In genomic region chr1:17304155-17304826, GRCh38 we compare ENCODE assay signal across 15 cellular contexts.
DNase-seq lines count a peak whose midpoint lies in the region; TF ChIP-seq lines count a peak whose summit lies in the region.
"Had no signal": no experiment of that assay in that cellular context is flagged by ENCODE, and none has a peak within 500 bp of the region (broad histone marks: within the 10 kb centered on the region; RNA-seq: fewer than 3 reads in every experiment).

No MANE protein-coding gene starts in this region.

- intact Hi-C loops in head of caudate nucleus (cut with DNase I), result no loop called here

- CTCF ChIA-PET in RWPE1 (lab: Yijun Ruan, JAX), result interaction anchor here (0.6 kb wide), 1 partner anchor 167 kb away, joined by 3 read pairs; no protein-coding TSS in a partner anchor

- DNase-seq in KG1 (lab: John Stamatoyannopoulos, UW) (peak; percentile 64), RWPE1 (ENCODE audit: low spot score) (peak; percentile 56), foreskin fibroblast (peak; percentile 3 to 12), caudate nucleus (lab: John Stamatoyannopoulos, UW) (no peak), head of caudate nucleus (no peak), iPS-NIHi11 (ENCODE audit: low spot score) (no peak), COLO668 (lab: John Stamatoyannopoulos, UW; ENCODE audit: unreplicated experiment) (no peak)
- DNase-seq: activated CD4-positive, alpha-beta memory T cell treated with anti-CD3 and anti-CD28 coated beads, Interleukin-2, amount 10 ng/mL, durations not matched to agents 7 days and 5 days; effector CD8-positive, alpha-beta T cell; gastrocnemius medialis; Karpas-422; NCI-H2107; posterior cingulate gyrus; T1000 had no signal

- POLR2A ChIA-PET in RWPE1 (lab: Yijun Ruan, JAX; ENCODE audit: low non-redundant PET), result no interaction called here

- H3K4me2 ChIP-seq in BLaER1, result peak overlapping the region; percentile 50

- H3K36me3 ChIP-seq in BLaER1, result no peaks in the 10 kb centered on the region
- H3K36me3 ChIP-seq: gastrocnemius medialis had no signal

- H3K4me1 ChIP-seq in BLaER1, result peaks cover 20% of the 10 kb centered on the region
- H3K4me1 ChIP-seq: gastrocnemius medialis had no signal

- H3K9me3 ChIP-seq in BLaER1, result peaks cover 29% of the 10 kb centered on the region
- H3K9me3 ChIP-seq: gastrocnemius medialis had no signal

- H3K27ac ChIP-seq in BLaER1, result no peak overlapping the region
- peak overlapping the region; percentile 93 for H3K27ac ChIP-seq in RWPE1
- no peak overlapping the region for H3K27ac ChIP-seq in caudate nucleus (ENCODE audit: low read depth, low read length)
- H3K27ac ChIP-seq: gastrocnemius medialis had no signal

- no peaks in the 10 kb centered on the region for H4K20me1 ChIP-seq in BLaER1

- TF ChIP-seq CTCF in RWPE1 (conservative IDR thresholded peaks at IDR 0.05; ENCODE audit: low read depth), result no peak
- no peak for TF ChIP-seq CTCF in foreskin fibroblast (IDR thresholded peaks at IDR 0.05; ENCODE audit: low read depth, low read length)

- H3K4me3 ChIP-seq in BLaER1, result no peak overlapping the region
- H3K4me3 ChIP-seq in foreskin fibroblast (ENCODE audit: low read depth in 1 of 2, low read length in 2 of 2), result no peak overlapping the region
- H3K4me3 ChIP-seq: gastrocnemius medialis had no signal

- H3K9ac ChIP-seq in BLaER1, result no peak overlapping the region

- no peaks in the 10 kb centered on the region for H3K27me3 ChIP-seq in BLaER1

Comparison
In these comparisons a context has a peak if more than half of its experiments do, and no peak if none do; other contexts are left out.
1. DNase-seq: peak in KG1 (single experiment), RWPE1 (single experiment) and foreskin fibroblast (2 of 2); none in caudate nucleus (0 of 61), head of caudate nucleus (0 of 42), iPS-NIHi11 (single experiment) and COLO668 (single experiment).